ENCODE assay signal across 14 cellular contexts in genomic region chr6:109790131-109790530, GRCh38.
DNase-seq lines count a peak whose midpoint lies in the region; TF ChIP-seq lines count a peak whose summit lies in the region.
"Had no signal": no experiment of that assay in that cellular context is flagged by ENCODE, and none has a peak within 500 bp of the region (broad histone marks: within the 10 kb centered on the region; RNA-seq: fewer than 3 reads in every experiment).

No MANE protein-coding gene starts in this region.

- no peaks in the 10 kb centered on the region for H3F3A ChIP-seq in MM.1S (ENCODE audit: insufficient read depth, low read length)

- DNase-seq in GM03348 (ENCODE audit: low spot score), result peak; percentile 51
- peak; percentile 38 for DNase-seq in SK-N-DZ (ENCODE audit: low spot score)
- peak; percentile 74 for DNase-seq in fibroblast of peridontal ligament (ENCODE audit: extremely low read depth)
- peak; percentile 69 for DNase-seq in renal cortical epithelial cell (ENCODE audit: low read depth)
- no peak for DNase-seq in activated T-cell treated with anti-CD3 and anti-CD28 coated beads, Interleukin-2, amount 50 U/mL, for 1 hour
- no peak for DNase-seq in germinal center (ENCODE audit: low spot score)
- no peak for DNase-seq in type B pancreatic cell (ENCODE audit: extremely low spot score, unreplicated experiment)
- DNase-seq in MM.1S, result no peak
- DNase-seq: activated naive CD4-positive, alpha-beta T cell treated with anti-CD3 and anti-CD28 coated beads, Interleukin-2, amount 10 ng/mL, durations not matched to agents 7 days and 5 days; CD8-positive, alpha-beta T cell; NCI-H1092; stimulated activated CD4-positive, alpha-beta T cell treated with anti-CD3 and anti-CD28 coated beads, Interleukin-4, amount 100 ng/mL, for 1 hour had no signal

- TF ChIP-seq CTCF in type B pancreatic cell (conservative IDR thresholded peaks at IDR 0.05) (no peak), MM.1S (IDR thresholded peaks at IDR 0.05; ENCODE audit: low read length) (no peak)

- peaks cover 24% of the 10 kb centered on the region for H3K4me1 Mint-ChIP-seq in type B pancreatic cell (ENCODE audit: unreplicated experiment)

- no peak overlapping the region for H2AFZ ChIP-seq in MM.1S (ENCODE audit: low read length)

- H3K9me3 ChIP-seq in MM.1S (replicated peaks; ENCODE audit: insufficient read depth, low read length), result no peaks in the 10 kb centered on the region

- H3K4me3 Mint-ChIP-seq in type B pancreatic cell, result no peak overlapping the region
- H3K4me3 Mint-ChIP-seq: activated naive CD4-positive, alpha-beta T cell treated with anti-CD3 and anti-CD28 coated beads, Interleukin-2, amount 10 ng/mL, durations not matched to agents 7 days and 5 days; CD8-positive, alpha-beta T cell had no signal

- no peaks in the 10 kb centered on the region for H3K27me3 ChIP-seq in MM.1S (replicated peaks; ENCODE audit: insufficient read depth, low read length)

- H3K79me2 ChIP-seq in MM.1S (ENCODE audit: low read length), result no peaks in the 10 kb centered on the region

- H3K27ac Mint-ChIP-seq in type B pancreatic cell, result no peak overlapping the region
- H3K27ac Mint-ChIP-seq: activated naive CD4-positive, alpha-beta T cell treated with anti-CD3 and anti-CD28 coated beads, Interleukin-2, amount 10 ng/mL, durations not matched to agents 7 days and 5 days; CD8-positive, alpha-beta T cell had no signal

- H3K4me2 ChIP-seq in MM.1S (ENCODE audit: low read depth, low read length), result no peak overlapping the region

- no peaks in the 10 kb centered on the region for H3K9me2 ChIP-seq in MM.1S (replicated peaks; ENCODE audit: insufficient read depth, low read length)

- no peaks in the 10 kb centered on the region for H3K36me3 ChIP-seq in MM.1S (replicated peaks; ENCODE audit: insufficient read depth, low read length)

- no peaks in the 10 kb centered on the region for H3K27me3 Mint-ChIP-seq in type B pancreatic cell
- H3K27me3 Mint-ChIP-seq: activated naive CD4-positive, alpha-beta T cell treated with anti-CD3 and anti-CD28 coated beads, Interleukin-2, amount 10 ng/mL, durations not matched to agents 7 days and 5 days had no signal

- no peak overlapping the region for H3K9ac ChIP-seq in MM.1S (ENCODE audit: low read length)

- H3K4me3 ChIP-seq in MM.1S (ENCODE audit: low read length), result no peak overlapping the region
- H3K4me3 ChIP-seq: SK-N-MC had no signal

- peaks cover 23% of the 10 kb centered on the region for H3K36me3 Mint-ChIP-seq in type B pancreatic cell

- H3K27ac ChIP-seq in MM.1S (ENCODE audit: low read length), result no peak overlapping the region
- H3K27ac ChIP-seq: SK-N-MC, VCaP had no signal

- H3K9me3 Mint-ChIP-seq in type B pancreatic cell, result no peaks in the 10 kb centered on the region
- H3K9me3 Mint-ChIP-seq: CD8-positive, alpha-beta T cell had no signal

- H4K20me1 ChIP-seq in MM.1S (ENCODE audit: insufficient read depth, low read length), result no peaks in the 10 kb centered on the region

- no peaks in the 10 kb centered on the region for H3K4me1 ChIP-seq in MM.1S (ENCODE audit: low read length)

Comparison
In these comparisons a context has a peak if more than half of its experiments do, and no peak if none do; other contexts are left out.
1. DNase-seq: peak in GM03348 (single experiment), SK-N-DZ (single experiment), fibroblast of peridontal ligament (single experiment) and renal cortical epithelial cell (single experiment); none in activated T-cell treated with anti-CD3 and anti-CD28 coated beads, Interleukin-2, amount 50 U/mL, for 1 hour (single experiment), germinal center (single experiment), type B pancreatic cell (single experiment) and MM.1S (single experiment).